8 cellular contexts compared by ENCODE assay signal in the genomic region with DNA sequence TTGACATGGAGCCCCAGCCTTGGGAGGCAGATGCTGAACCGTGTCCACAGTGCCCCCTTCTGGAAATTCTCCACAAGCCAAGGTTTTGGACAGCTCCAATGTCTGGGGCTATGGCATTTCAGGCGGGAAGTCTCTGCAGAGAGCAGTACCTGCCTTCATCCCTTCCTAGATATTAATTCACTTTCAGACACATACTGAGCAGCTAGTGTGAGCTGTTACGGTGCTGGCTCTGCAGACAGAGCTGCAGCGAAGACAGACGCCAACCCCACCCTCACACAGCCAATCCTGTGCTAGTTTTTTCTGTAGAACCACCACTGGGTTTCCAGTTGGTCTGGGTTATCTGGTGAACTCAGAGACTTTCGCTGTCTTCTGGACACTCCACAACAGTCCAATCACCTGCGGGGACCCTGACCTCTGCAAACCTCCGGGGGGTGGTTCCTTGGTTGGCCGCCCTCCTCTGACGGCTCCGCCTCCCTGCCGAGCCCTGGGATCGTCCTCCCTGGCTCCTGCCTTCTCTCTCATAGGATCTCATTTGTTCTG. TPM values are rescaled to one million over a fixed set of nuclear protein-coding genes. Genes with fewer than 3 reads are reported as not detected.
DNase-seq lines count a peak whose midpoint lies in the region; ATAC-seq, FAIRE-seq and TF ChIP-seq lines count a peak whose summit lies in the region.

No MANE protein-coding gene starts in this region.

- no peak for FAIRE-seq in D721Med (lab: Jason Lieb, UNC)

- H3K27me3 ChIP-seq in RWPE2 (ENCODE audit: insufficient read depth, poor library complexity, severe bottlenecking) (no peaks in the 10 kb centered on the region), gastroesophageal sphincter (no peaks in the 10 kb centered on the region), osteoblast (ENCODE audit: insufficient read depth, low read length) (no peaks in the 10 kb centered on the region)

- H4K20me1 ChIP-seq in osteoblast (ENCODE audit: insufficient read depth, low read length), result peaks cover 7% of the 10 kb centered on the region

- H3K9me3 ChIP-seq in RWPE2 (ENCODE audit: severe bottlenecking) (no peaks in the 10 kb centered on the region), gastroesophageal sphincter (no peaks in the 10 kb centered on the region), osteoblast (ENCODE audit: low read depth, low read length) (no peaks in the 10 kb centered on the region)

- H3K79me2 ChIP-seq in osteoblast (ENCODE audit: insufficient read depth, low read length), result no peaks in the 10 kb centered on the region

- peak; percentile 63 for TF ChIP-seq CTCF in D721Med (IDR thresholded peaks at IDR 0.05; ENCODE audit: insufficient read depth, missing control alignments)
- TF ChIP-seq CTCF in RWPE2 (IDR thresholded peaks at IDR 0.05; ENCODE audit: poor library complexity, severe bottlenecking), result peak; percentile 58
- TF ChIP-seq CTCF in gastroesophageal sphincter (IDR thresholded peaks at IDR 0.05), result peak in 3 of 4 experiments; percentile 41 to 58 (median 49)
- TF ChIP-seq CTCF in osteoblast (IDR thresholded peaks at IDR 0.05; ENCODE audit: extremely low read depth, low read depth, low read length), result peak; percentile 73

- H3K36me3 ChIP-seq in RWPE2 (ENCODE audit: low read depth) (peaks cover 3% of the 10 kb centered on the region; the same call in 1 of the 2 replicates), gastroesophageal sphincter (peaks cover 0 to 15% of the 10 kb centered on the region in 2 donors), osteoblast (ENCODE audit: insufficient read depth, low read length) (peaks cover 10% of the 10 kb centered on the region)

- no peaks in the 10 kb centered on the region for H3K4me1 ChIP-seq in RWPE2 (ENCODE audit: insufficient read depth, poor library complexity, severe bottlenecking)
- H3K4me1 ChIP-seq in gastroesophageal sphincter, result peaks cover 0 to 7% (median 0%) of the 10 kb centered on the region in 3 donors
- no peaks in the 10 kb centered on the region for H3K4me1 ChIP-seq in osteoblast (ENCODE audit: insufficient read depth, low read length)

- DNase-seq in D721Med (ENCODE audit: insufficient read length, low spot score) (no peak), KG1 (lab: John Stamatoyannopoulos, UW) (peak; percentile 23), RWPE2 (ENCODE audit: low spot score) (no peak), osteoblast (ENCODE audit: insufficient read length, low spot score, missing footprints) (peak; percentile 93)
- DNase-seq in activated effector memory CD4-positive, alpha-beta T cell treated with Interleukin-2 at 50 U/mL for 16 hours, result peak; percentile 59

- no peak for TF ChIP-seq EP300 in gastroesophageal sphincter (IDR thresholded peaks at IDR 0.05)

- H3K4me3 ChIP-seq in RWPE2 (ENCODE audit: severe bottlenecking), result no peak overlapping the region
- H3K4me3 ChIP-seq in gastroesophageal sphincter, result no peak overlapping the region
- H3K4me3 ChIP-seq in osteoblast (ENCODE audit: insufficient read depth, low read length), result no peak overlapping the region

- TF ChIP-seq POLR2A in gastroesophageal sphincter (IDR thresholded peaks at IDR 0.05), result no peak

- 13 to 16% methylated on average over 5 to 12 of the region's 13 CpGs for WGBS in gastroesophageal sphincter (ENCODE audit: low coverage in 1 of 2), 2 donors

- no peak overlapping the region for H2AFZ ChIP-seq in osteoblast (ENCODE audit: low read length)

- H3K27ac ChIP-seq in RWPE2 (ENCODE audit: poor library complexity, severe bottlenecking) (no peak overlapping the region), gastroesophageal sphincter (no peak overlapping the region), osteoblast (ENCODE audit: low read depth, low read length) (no peak overlapping the region)

- peak; percentile 74 for ATAC-seq in RWPE2 (ENCODE audit: low read depth)
- ATAC-seq in gastroesophageal sphincter, result peak; percentile 68
- ATAC-seq in GM19455 (IDR thresholded peaks at IDR 0.05; ENCODE audit: unreplicated experiment), result no peak
- no peak for ATAC-seq in GM18517 (IDR thresholded peaks at IDR 0.05; ENCODE audit: unreplicated experiment)

- H3K4me2 ChIP-seq in osteoblast (ENCODE audit: insufficient read depth, low read length), result peak overlapping the region; percentile 7

RNA-seq across cellular contexts. Expression of gene LMF2, which starts 9.1 kb away (rescaled TPM):
- total RNA-seq in gastroesophageal sphincter (10 to 100 TPM; 35.5 to 58.4 (median 45.1) TPM), osteoblast (56.8 and 60.7 TPM in 2 replicates)

RNA-seq across cellular contexts. Expression of gene NCAPH2, which starts 9.6 kb away (rescaled TPM):
- total RNA-seq in gastroesophageal sphincter (10 to 100 TPM; 34.8 to 45.0 (median 42.1) TPM), osteoblast (24.2 and 27.5 TPM in 2 replicates)

RNA-seq across cellular contexts. Expression of gene MIOX, which starts 11.7 kb away (rescaled TPM):
- not detected for total RNA-seq in gastroesophageal sphincter
- total RNA-seq in osteoblast, result under 0.01 TPM in 1 of 2 replicates, not detected in the other

RNA-seq across cellular contexts. Expression of gene ADM2, which starts 17.0 kb away (rescaled TPM):
- total RNA-seq in gastroesophageal sphincter, result under 1 TPM in 1 of 4 donors, not detected in 3; 0.40 TPM
- 9.1 and 9.4 TPM in 2 replicates for total RNA-seq in osteoblast

RNA-seq across cellular contexts. Expression of gene SBF1, which starts 23.6 kb away (rescaled TPM):
- total RNA-seq in gastroesophageal sphincter (100 to 1,000 TPM in 1 of 4 donors, 10 to 100 TPM in 3; 63.7 to 122 (median 64.4) TPM), osteoblast (74.3 and 93.0 TPM in 2 replicates)

Comparison
In these comparisons a context has a peak if more than half of its experiments do, and no peak if none do; other contexts are left out.
1. DNase-seq: peak in KG1 (single experiment), activated effector memory CD4-positive, alpha-beta T cell treated with Interleukin-2 at 50 U/mL for 16 hours (single experiment) and osteoblast (single experiment); none in D721Med (single experiment) and RWPE2 (single experiment).
2. ATAC-seq: peak in RWPE2 (single experiment) and gastroesophageal sphincter (single experiment); none in GM19455 (single experiment) and GM18517 (single experiment).
3. Peak in every context shown above with its lines, with median percentiles within 50 percentile points of each other: CTCF ChIP-seq.